In genomic region chr5:97618721-97619120, GRCh38 we compare ENCODE assay signal across 17 cellular contexts.
"Had no signal": no experiment of that assay in that cellular context is flagged by ENCODE, and none has a peak within 500 bp of the region (broad histone marks: within the 10 kb centered on the region; RNA-seq: fewer than 3 reads in every experiment).

No MANE protein-coding gene starts in this region.

- H3K27ac ChIP-seq: adrenal gland, gastrocnemius medialis, skin epidermis, stomach, thyroid gland, uterus had no signal

- H3K4me3 ChIP-seq: adrenal gland, gastrocnemius medialis, skin epidermis, stomach, thyroid gland, uterus had no signal

- H3K36me3 ChIP-seq: adrenal gland, gastrocnemius medialis, stomach, thyroid gland, uterus had no signal

- DNase-seq: activated B cell treated with CpG ODN at 0.5 μM for 24 hours; activated CD4-positive, alpha-beta T cell treated with anti-CD3 and anti-CD28 coated beads, Interleukin-2, amount 10 ng/mL, durations not matched to agents 7 days and 5 days; activated naive CD4-positive, alpha-beta T cell treated with anti-CD3 and anti-CD28 coated beads, Interleukin-2, amount 10 ng/mL, durations not matched to agents 7 days and 5 days; activated T-cell treated with anti-CD3 and anti-CD28 coated beads for 4 hours; adrenal gland; dermis blood vessel endothelial cell; erythroblast; gastrocnemius medialis; naive thymus-derived CD4-positive, alpha-beta T cell; retina; stimulated activated CD4-positive, alpha-beta T cell treated with anti-CD3 and anti-CD28 coated beads, Interleukin-4, amount 100 ng/mL, for 4 hours; stomach; T-helper 17 cell; thyroid gland; uterus had no signal

- H3K9me3 ChIP-seq: adrenal gland, gastrocnemius medialis, thyroid gland, uterus had no signal

- H3K4me1 ChIP-seq: adrenal gland, gastrocnemius medialis, stomach, thyroid gland, uterus had no signal

- H3K27me3 ChIP-seq: adrenal gland, gastrocnemius medialis, stomach, thyroid gland, uterus had no signal

- ATAC-seq: activated T-helper 17 cell treated with anti-CD3 and anti-CD28 coated beads, Interleukin-2, amount 50 U/mL, for 72 hours; gastrocnemius medialis; naive thymus-derived CD4-positive, alpha-beta T cell; T-helper 17 cell had no signal
